ENCODE assay signal across 8 cellular contexts in the genomic region with DNA sequence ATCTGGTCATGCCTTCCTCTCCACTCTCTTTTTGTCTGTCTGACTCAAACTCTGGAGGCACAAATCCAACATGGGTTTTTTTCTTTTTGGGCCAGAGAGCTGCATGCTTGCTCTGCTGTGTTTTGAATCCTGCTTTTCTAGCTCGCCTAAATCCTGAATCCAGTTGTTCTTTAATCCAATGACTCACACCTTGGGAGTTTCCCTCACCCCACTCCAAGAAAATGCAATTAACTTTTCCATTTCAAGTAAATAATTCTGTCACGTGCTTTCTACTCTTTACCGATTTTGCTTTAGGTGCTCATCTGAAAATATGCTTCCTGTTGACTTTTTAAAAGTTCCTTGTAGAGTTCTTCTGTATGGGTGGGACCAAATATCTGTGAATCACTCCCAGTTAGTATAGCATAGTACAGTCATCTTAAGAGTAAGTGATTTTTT. TPM values are rescaled to one million over a fixed set of nuclear protein-coding genes. Genes with fewer than 3 reads are reported as not detected.
DNase-seq lines count a peak whose midpoint lies in the region; ATAC-seq, FAIRE-seq and TF ChIP-seq lines count a peak whose summit lies in the region.

No MANE protein-coding gene starts in this region.

- ATAC-seq in GM19035 (IDR thresholded peaks at IDR 0.05; ENCODE audit: unreplicated experiment) (no peak), HG03354 (IDR thresholded peaks at IDR 0.05; ENCODE audit: poor library complexity, severe bottlenecking, unreplicated experiment) (no peak), GM18505 (IDR thresholded peaks at IDR 0.05; ENCODE audit: unreplicated experiment) (no peak)

- H3K9me3 ChIP-seq in SJCRH30 (replicated peaks) (no peaks in the 10 kb centered on the region), esophagus (ENCODE audit: control insufficient read depth in 2 of 2, insufficient read depth in 1 of 2, low read depth in 1 of 2, low read length in 1 of 2) (no peaks in the 10 kb centered on the region)

- no peaks in the 10 kb centered on the region for H3K27me3 Mint-ChIP-seq in nephron (ENCODE audit: low read depth)

- peak; percentile 54 for FAIRE-seq in GM18507 (lab: Jason Lieb, UNC)

- peaks cover 6% of the 10 kb centered on the region; the same call in 1 of the 2 replicates for H3K4me1 ChIP-seq in SJCRH30
- H3K4me1 ChIP-seq in esophagus (ENCODE audit: control insufficient read depth in 2 of 2, insufficient read depth in 2 of 2, low read length in 1 of 2): peaks cover 0 to 2% of the 10 kb centered on the region in 2 donors

- no peak overlapping the region for H3K4me3 Mint-ChIP-seq in nephron

- peak overlapping the region in 2 of 3 experiments; percentile 14 to 22 for H3K27ac Mint-ChIP-seq in nephron

- no peaks in the 10 kb centered on the region for H3K36me3 Mint-ChIP-seq in nephron (ENCODE audit: low read depth)

- WGBS in esophagus, 2 donors: 7% methylated on average over 3 of the region's 3 CpGs

- H3K36me3 ChIP-seq in SJCRH30: no peaks in the 10 kb centered on the region
- no peaks in the 10 kb centered on the region for H3K36me3 ChIP-seq in esophagus (ENCODE audit: control insufficient read depth in 2 of 2, insufficient read depth in 2 of 2, low read length in 1 of 2)

- no peak overlapping the region for H3K27ac ChIP-seq in SJCRH30
- H3K27ac ChIP-seq in esophagus (ENCODE audit: low read depth in 2 of 2, low read length in 1 of 2): peak overlapping the region; percentile 21 to 55

- H3K4me1 Mint-ChIP-seq in nephron: peaks cover 11% of the 10 kb centered on the region

- no peak overlapping the region for H3K4me3 ChIP-seq in SJCRH30
- H3K4me3 ChIP-seq in esophagus (ENCODE audit: low read depth in 1 of 2, low read length in 2 of 2): no peak overlapping the region

- no peak for TF ChIP-seq POLR2A in GM18505 (IDR thresholded peaks at IDR 0.05; ENCODE audit: borderline replicate concordance, extremely low read depth, insufficient read depth, insufficient read length)

- no peak for DNase-seq in GM18507 (ENCODE audit: extremely low spot score, insufficient read length, low read depth)
- peak; percentile 17 to 56 for DNase-seq in SJCRH30
- no peak for DNase-seq in NCI-H1694 treated with DMSO at 0.1 percent for 48 hours (lab: John Stamatoyannopoulos, UW)

- no peak for TF ChIP-seq CTCF in nephron (IDR thresholded peaks at IDR 0.05; ENCODE audit: unreplicated experiment in 3 of 3)

- H3K9me3 Mint-ChIP-seq in nephron: no peaks in the 10 kb centered on the region

- H3K27me3 ChIP-seq in SJCRH30 (no peaks in the 10 kb centered on the region), esophagus (ENCODE audit: control insufficient read depth in 1 of 2, insufficient read depth in 2 of 2, low read length in 2 of 2) (no peaks in the 10 kb centered on the region)

RNA-seq across cellular contexts. Expression of gene SLMAP, which starts 47.6 kb away (rescaled TPM):
- 27.1 and 27.8 TPM in 2 replicates for total RNA-seq in SJCRH30 (2014; rRNA removed; shearing (Covaris generic))
- polyA plus RNA-seq in esophagus: 10 to 100 TPM; 22.0 to 31.5 TPM

Comparison
In these comparisons a context has a peak if more than half of its experiments do, and no peak if none do; other contexts are left out.
1. DNase-seq: peak in SJCRH30 (2 of 2); none in GM18507 (single experiment) and NCI-H1694 treated with DMSO at 0.1 percent for 48 hours (single experiment).